Comparison of ENCODE assay signal across 9 cellular contexts in the genomic region with DNA sequence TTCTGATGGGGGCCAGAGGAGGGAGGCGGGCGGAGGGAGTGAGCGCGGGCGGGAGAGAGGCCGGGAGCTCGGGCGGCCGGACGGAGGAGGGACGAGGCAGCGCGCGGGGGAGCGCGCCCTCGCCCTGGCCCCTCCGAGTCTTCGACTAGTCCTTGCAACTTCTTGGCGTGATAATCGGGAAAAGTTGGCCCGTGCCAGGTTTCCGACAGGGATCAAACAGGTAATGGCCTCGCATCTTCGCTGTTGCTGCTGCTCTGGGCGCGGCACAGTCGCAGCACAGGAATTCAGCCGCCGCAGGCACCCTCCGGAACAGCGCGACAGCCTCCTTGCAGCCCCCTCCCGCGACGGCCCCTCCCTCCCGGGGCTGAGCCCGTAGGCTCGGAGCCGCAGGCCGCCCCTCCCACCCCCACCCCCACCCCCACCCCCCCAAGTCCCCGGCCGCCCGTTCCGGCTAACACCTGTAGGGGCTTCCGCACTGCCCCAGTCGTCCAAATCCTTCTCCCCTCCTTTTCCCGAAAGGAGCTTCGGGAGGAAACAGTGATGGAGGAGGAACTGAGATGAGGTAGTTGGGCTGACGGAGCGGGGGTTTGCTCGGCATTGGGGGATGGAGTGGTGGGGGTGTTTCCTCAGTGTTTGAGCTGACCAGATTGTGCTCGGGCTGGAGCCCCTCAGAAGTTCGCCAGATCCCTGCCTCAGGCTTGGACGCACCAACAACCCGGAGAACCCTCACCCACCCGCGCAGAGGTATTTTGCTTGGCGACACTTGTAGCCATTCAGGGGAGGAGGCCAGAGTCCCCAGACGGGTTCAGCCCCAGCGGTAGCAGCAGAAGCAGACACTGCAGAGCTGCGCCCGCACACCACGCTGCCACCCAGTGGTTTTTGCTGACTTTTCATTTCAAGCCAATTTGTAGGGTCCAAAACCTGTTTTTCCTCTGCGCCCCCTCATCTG. TPM values are rescaled to one million over a fixed set of nuclear protein-coding genes. Genes with fewer than 3 reads are reported as not detected.
A peak's percentile ranks its signal among the peaks of the same experiment; 100 is the strongest.
DNase-seq lines count a peak whose midpoint lies in the region; ATAC-seq, FAIRE-seq and TF ChIP-seq lines count a peak whose summit lies in the region.
"Had no signal": no experiment of that assay in that cellular context is flagged by ENCODE, and none has a peak within 500 bp of the region (broad histone marks: within the 10 kb centered on the region; RNA-seq: fewer than 3 reads in every experiment).

A gene (minus strand): TSS at position 319 of the 949 bp plus-strand sequence. CDS start 714 bp downstream, outside the sequence.

- no peaks in the 10 kb centered on the region for H3K9me1 ChIP-seq in keratinocyte (ENCODE audit: control insufficient read depth, extremely low read depth, insufficient read depth, low read length)

- H3K79me2 ChIP-seq in keratinocyte (ENCODE audit: control insufficient read depth, insufficient read depth, low read length), result no peaks in the 10 kb centered on the region

- no peak within 1 kb of the TSS for H3K9ac ChIP-seq in keratinocyte (ENCODE audit: control insufficient read depth, extremely low read depth, insufficient read depth, low read length)
- peak within 1 kb of the TSS in 2 of 5 donors; percentile 23 to 53 for H3K9ac ChIP-seq in subcutaneous abdominal adipose tissue (ENCODE audit: low read length in 5 of 5)

- peak within 1 kb of the TSS; percentile 16 for H3K4me2 ChIP-seq in keratinocyte (ENCODE audit: control insufficient read depth, extremely low read depth, insufficient read depth, low read depth, low read length)

- H3K27ac ChIP-seq in keratinocyte (ENCODE audit: control insufficient read depth, insufficient read depth, low read length) (no peak within 1 kb of the TSS), subcutaneous abdominal adipose tissue (ENCODE audit: low read depth, low read length) (no peak within 1 kb of the TSS)

- H3K4me3 ChIP-seq in keratinocyte (ENCODE audit: control insufficient read depth in 2 of 3, extremely low read depth in 1 of 3, insufficient read depth in 2 of 3, low read depth in 1 of 3, low read length in 3 of 3) (no peak within 1 kb of the TSS), subcutaneous abdominal adipose tissue (ENCODE audit: low read depth in 1 of 5, low read length in 5 of 5) (peak within 1 kb of the TSS; percentile 60 to 70 (median 68))

- TF ChIP-seq CTCF in keratinocyte (optimal IDR thresholded peaks at IDR 0.05 in 1 of 3, IDR thresholded peaks at IDR 0.05 in 1 of 3, conservative IDR thresholded peaks at IDR 0.05 in 1 of 3; ENCODE audit: extremely low read depth in 1 of 3, insufficient read depth in 2 of 3, low read length in 3 of 3), result no peak

- H4K20me1 ChIP-seq in keratinocyte (ENCODE audit: control insufficient read depth, extremely low read depth, insufficient read depth, low read length), result no peaks in the 10 kb centered on the region

- no peak for FAIRE-seq in keratinocyte (lab: Jason Lieb, UNC)

- dilution Hi-C loops in keratinocyte (cut with MboI; ENCODE audit: extremely low pct_ligation_motif_present, low sequenced_read_pairs), result no loop called here

- peaks cover 22% of the 10 kb centered on the region for H3K27me3 ChIP-seq in keratinocyte (ENCODE audit: control insufficient read depth, extremely low read depth, insufficient read depth, low read length)
- H3K27me3 ChIP-seq in subcutaneous abdominal adipose tissue (ENCODE audit: control insufficient read depth in 5 of 5, insufficient read depth in 4 of 5, low read length in 5 of 5), result peaks cover 0 to 17% (median 6%) of the 10 kb centered on the region in 5 donors

- H2AFZ ChIP-seq in keratinocyte (ENCODE audit: control insufficient read depth, low read length), result no peak within 1 kb of the TSS

- H3K9me3 ChIP-seq in keratinocyte (ENCODE audit: control insufficient read depth, low read depth, low read length) (no peaks in the 10 kb centered on the region), subcutaneous abdominal adipose tissue (ENCODE audit: control insufficient read depth in 5 of 5, low read length in 5 of 5) (peaks cover 0 to 6% (median 0%) of the 10 kb centered on the region in 5 donors)

- no peaks in the 10 kb centered on the region for H3K36me3 ChIP-seq in keratinocyte (ENCODE audit: control insufficient read depth in 2 of 2, extremely low read depth in 1 of 2, insufficient read depth in 2 of 2, low read length in 2 of 2)
- H3K36me3 ChIP-seq in subcutaneous abdominal adipose tissue (ENCODE audit: control insufficient read depth in 5 of 5, insufficient read depth in 5 of 5, low read length in 5 of 5), result no peaks in the 10 kb centered on the region

- H3K4me1 ChIP-seq in keratinocyte (ENCODE audit: control insufficient read depth, extremely low read depth, insufficient read depth, low read length), result no peaks in the 10 kb centered on the region
- peaks cover 0 to 29% (median 15%) of the 10 kb centered on the region in 5 donors for H3K4me1 ChIP-seq in subcutaneous abdominal adipose tissue (ENCODE audit: control insufficient read depth in 5 of 5, insufficient read depth in 5 of 5, low read length in 5 of 5)

- DNase-seq in SKM-1 (lab: John Stamatoyannopoulos, UW; ENCODE audit: unreplicated experiment) (peak; percentile 1), SKM-1 treated with dmso at 0.1 percent for 144 hours (lab: John Stamatoyannopoulos, UW; ENCODE audit: unreplicated experiment) (no peak), astrocyte of the hippocampus (ENCODE audit: low read depth, low spot score) (peak; percentile 65), keratinocyte (ENCODE audit: low read depth, low spot score) (no peak), NCI-H446 (lab: John Stamatoyannopoulos, UW) (no peak)

- no peak for ATAC-seq in GM19455 (IDR thresholded peaks at IDR 0.05; ENCODE audit: unreplicated experiment)
- no peak for ATAC-seq in GM21619 (IDR thresholded peaks at IDR 0.05; ENCODE audit: unreplicated experiment)
- ATAC-seq: CD8-positive, alpha-beta T cell had no signal

RNA-seq across cellular contexts. Expression of the gene that starts here (rescaled TPM):
- polyA plus RNA-seq in keratinocyte, result 0.10 TPM in 1 of 3 replicates, not detected in the others
- polyA plus RNA-seq in keratinocyte (2011; ENCODE audit: low read depth), result not detected
- not detected in 2 replicates for polyA plus RNA-seq in keratinocyte (2011; cell fraction: cytosol; rRNA removed)
- polyA plus RNA-seq in keratinocyte (2011; cell fraction: nucleus; rRNA removed), result not detected in 2 replicates
- not detected in 2 replicates for polyA plus RNA-seq in keratinocyte (2012; ENCODE audit: low replicate concordance)
- polyA minus RNA-seq in keratinocyte, result not detected in 3 replicates
- polyA minus RNA-seq in keratinocyte (2011; cell fraction: cytosol; rRNA and poly(A)+ RNA removed), result not detected
- polyA minus RNA-seq in keratinocyte (2011; cell fraction: nucleus; rRNA and poly(A)+ RNA removed), result not detected in 2 replicates

Comparison
In these comparisons a context has a peak if more than half of its experiments do, and no peak if none do; other contexts are left out.
1. DNase-seq: peak in SKM-1 (single experiment) and astrocyte of the hippocampus (single experiment); none in SKM-1 treated with dmso at 0.1 percent for 144 hours (single experiment), keratinocyte (single experiment) and NCI-H446 (0 of 2).
2. H3K4me3 ChIP-seq: peak in subcutaneous abdominal adipose tissue (5 of 5); none in keratinocyte (0 of 3).